ENCODE assay signal across 1 cellular context in genomic region chr20:17608701-17609497, GRCh38.
TF ChIP-seq lines count a peak whose summit lies in the region.

No MANE protein-coding gene starts in this region.

TF ChIP-seq in IMR-90, 13 proteins besides CTCF, POLR2A, EP300 and RAD21 (continued from another document):
- TF ChIP-seq SMC3 (IDR thresholded peaks at IDR 0.05; ENCODE audit: low read depth, low read length) (no peak), ELK1 (IDR thresholded peaks at IDR 0.05; ENCODE audit: borderline replicate concordance, low read depth, low read length) (no peak), MAZ (IDR thresholded peaks at IDR 0.05; ENCODE audit: borderline replicate concordance, low read depth, low read length) (no peak), MXI1 (IDR thresholded peaks at IDR 0.05; ENCODE audit: borderline replicate concordance, low read depth, low read length) (no peak), CEBPB (IDR thresholded peaks at IDR 0.05; ENCODE audit: low read depth, low read length) (no peak), CHD1 (IDR thresholded peaks at IDR 0.05; ENCODE audit: low read depth, low read length) (no peak), RCOR1 (IDR thresholded peaks at IDR 0.05; ENCODE audit: insufficient replicate concordance, low read length) (no peak), MAFK (IDR thresholded peaks at IDR 0.05; ENCODE audit: low read depth, low read length) (no peak), RFX5 (IDR thresholded peaks at IDR 0.05; ENCODE audit: low read depth, low read length) (no peak)
